22 cellular contexts compared by ENCODE assay signal in genomic region chr10:88497878-88498277, GRCh38.
"Had no signal": no experiment of that assay in that cellular context is flagged by ENCODE, and none has a peak within 500 bp of the region (broad histone marks: within the 10 kb centered on the region; RNA-seq: fewer than 3 reads in every experiment).

No MANE protein-coding gene starts in this region.

- H3K27ac ChIP-seq: colonic mucosa, heart left ventricle, lower lobe of right lung, spleen, testis, tibial nerve, upper lobe of right lung had no signal

- DNase-seq: colonic mucosa; dermis blood vessel endothelial cell; effector CD4-positive, alpha-beta T cell; endodermal cell; erythroblast; foreskin melanocyte; heart left ventricle; hippocampal formation; kidney glomerular epithelial cell; lower lobe of right lung; natural killer cell; posterior cingulate gyrus; spleen; stimulated activated CD4-positive, alpha-beta T cell treated with anti-CD3 and anti-CD28 coated beads, Interleukin-15, amount 100 ng/mL, for 24 hours; stimulated activated CD4-positive, alpha-beta T cell treated with anti-CD3 and anti-CD28 coated beads, Interleukin-1b, Interleukin-23, amount 100 ng/mL, for 48 hours; stimulated activated CD4-positive, alpha-beta T cell treated with anti-CD3 and anti-CD28 coated beads, Interleukin-4, amount 100 ng/mL, for 24 hours; testis; upper lobe of right lung had no signal

- H3K4me1 ChIP-seq: colonic mucosa, lower lobe of right lung, upper lobe of right lung had no signal

- H3K27me3 ChIP-seq: colonic mucosa, heart left ventricle, spleen, testis, tibial nerve, upper lobe of right lung had no signal

- H3K4me3 ChIP-seq: colonic mucosa, heart left ventricle, lower lobe of right lung, spleen, testis, tibial nerve, upper lobe of right lung had no signal

- FAIRE-seq: endothelial cell of umbilical vein had no signal

- H3K36me3 ChIP-seq: colonic mucosa, heart left ventricle, lower lobe of right lung, spleen, tibial nerve, upper lobe of right lung had no signal

- H3K9me3 ChIP-seq: colonic mucosa, heart left ventricle, lower lobe of right lung, spleen, testis, tibial nerve, upper lobe of right lung had no signal

- ATAC-seq: heart left ventricle; lower lobe of right lung; natural killer cell; sciatic nerve; stimulated activated memory B cell treated with anti-CD40 and anti-IgM and Interleukin-4, amounts not matched to agents 10 μg/mL and 1 μg/mL and 100 μg/mL, for 72 hours; upper lobe of right lung had no signal
